In genomic region chr3:195204360-195205166, GRCh38 we compare ENCODE assay signal across 9 cellular contexts.
DNase-seq lines count a peak whose midpoint lies in the region; ATAC-seq, FAIRE-seq and TF ChIP-seq lines count a peak whose summit lies in the region.
"Had no signal": no experiment of that assay in that cellular context is flagged by ENCODE, and none has a peak within 500 bp of the region (broad histone marks: within the 10 kb centered on the region; RNA-seq: fewer than 3 reads in every experiment).

No MANE protein-coding gene starts in this region.

- H3K9ac ChIP-seq in astrocyte (ENCODE audit: low read length) (peak overlapping the region; percentile 39), muscle layer of colon (ENCODE audit: low read length) (no peak overlapping the region)

- H3K4me3 ChIP-seq in astrocyte (ENCODE audit: insufficient read depth, low read depth, low read length) (no peak overlapping the region), muscle layer of colon (ENCODE audit: low read depth in 1 of 2, low read length in 2 of 2) (peak overlapping the region in 1 of 2 donors; percentile 0)

- H3K27me3 Mint-ChIP-seq in astrocyte (ENCODE audit: low read depth, unreplicated experiment), result no peaks in the 10 kb centered on the region

- no peak for FAIRE-seq in astrocyte (lab: Jason Lieb, UNC)

- peak; percentile 63 for DNase-seq in AG20443 (ENCODE audit: low spot score)
- DNase-seq in HS-27A (ENCODE audit: low read depth), result peak; percentile 14
- DNase-seq in astrocyte (ENCODE audit: low read depth), result peak; percentile 70
- no peak for DNase-seq in T-helper 1 cell
- no peak for DNase-seq in omental fat pad (ENCODE audit: low spot score)
- DNase-seq in SW 1271 (lab: John Stamatoyannopoulos, UW), result no peak

- no peaks in the 10 kb centered on the region for H4K20me1 ChIP-seq in astrocyte (ENCODE audit: insufficient read depth, low read length)

- H3K27ac Mint-ChIP-seq in astrocyte (ENCODE audit: unreplicated experiment), result peak overlapping the region; percentile 90
- H3K27ac Mint-ChIP-seq: T-helper 1 cell treated with Interleukin-12 subunit alpha and Interleukin-12 subunit beta and Interleukin-4 antibody, amounts not matched to agents 30 μg/mL and 1 μg/mL, for 36 hours had no signal

- H3K27me3 ChIP-seq in astrocyte (ENCODE audit: insufficient read depth, low read length) (no peaks in the 10 kb centered on the region), muscle layer of colon (ENCODE audit: control insufficient read depth in 1 of 2, insufficient read depth in 2 of 2, low read length in 2 of 2) (no peaks in the 10 kb centered on the region)

- peaks cover 2% of the 10 kb centered on the region for H3K36me3 Mint-ChIP-seq in astrocyte (ENCODE audit: low read depth, unreplicated experiment)

- peak overlapping the region; percentile 78 for H3K4me2 ChIP-seq in astrocyte (ENCODE audit: low read length)

- H3K4me1 ChIP-seq in astrocyte (ENCODE audit: insufficient read depth, low read length) (peaks cover 50% of the 10 kb centered on the region), muscle layer of colon (ENCODE audit: insufficient read depth, low read length) (peaks cover 30% of the 10 kb centered on the region)

- H3K4me3 Mint-ChIP-seq in astrocyte (ENCODE audit: unreplicated experiment), result peak overlapping the region; percentile 46
- H3K4me3 Mint-ChIP-seq: T-helper 1 cell treated with Interleukin-12 subunit alpha and Interleukin-12 subunit beta and Interleukin-4 antibody, amounts not matched to agents 30 μg/mL and 1 μg/mL, for 36 hours had no signal

- TF ChIP-seq CTCF in astrocyte (IDR thresholded peaks at IDR 0.05; ENCODE audit: insufficient read depth, low read depth, low read length) (no peak), omental fat pad (IDR thresholded peaks at IDR 0.05) (no peak)

- peaks cover 26% of the 10 kb centered on the region for H3K79me2 ChIP-seq in astrocyte (ENCODE audit: insufficient read depth, low read length)

- peaks cover 32% of the 10 kb centered on the region for H3K4me1 Mint-ChIP-seq in astrocyte (ENCODE audit: low read depth, unreplicated experiment)

- H3K27ac ChIP-seq in astrocyte (ENCODE audit: low read depth, low read length), result peak overlapping the region; percentile 77
- H3K27ac ChIP-seq in muscle layer of colon (ENCODE audit: low read depth, low read length), result peak overlapping the region; percentile 50

- no peak overlapping the region for H2AFZ ChIP-seq in astrocyte (ENCODE audit: low read depth, low read length)

- no peak for ATAC-seq in omental fat pad (ENCODE audit: low FRiP score)
- ATAC-seq in GM21515 (IDR thresholded peaks at IDR 0.05; ENCODE audit: unreplicated experiment), result no peak

- no peaks in the 10 kb centered on the region for H3K9me3 Mint-ChIP-seq in astrocyte (ENCODE audit: unreplicated experiment)
- H3K9me3 Mint-ChIP-seq: T-helper 1 cell treated with Interleukin-12 subunit alpha and Interleukin-12 subunit beta and Interleukin-4 antibody, amounts not matched to agents 30 μg/mL and 1 μg/mL, for 36 hours had no signal

- H3K36me3 ChIP-seq in astrocyte (ENCODE audit: insufficient read depth, low read length) (no peaks in the 10 kb centered on the region), muscle layer of colon (ENCODE audit: insufficient read depth, low read length) (no peaks in the 10 kb centered on the region)

- H3K9me3 ChIP-seq in astrocyte (ENCODE audit: insufficient read depth, low read depth, low read length) (no peaks in the 10 kb centered on the region), muscle layer of colon (ENCODE audit: low read length) (no peaks in the 10 kb centered on the region)

Comparison
In these comparisons a context has a peak if more than half of its experiments do, and no peak if none do; other contexts are left out.
1. DNase-seq: peak in AG20443 (single experiment), HS-27A (single experiment) and astrocyte (single experiment); none in T-helper 1 cell (0 of 5), omental fat pad (single experiment) and SW 1271 (0 of 2).